ENCODE assay signal across 17 cellular contexts in the genomic region with DNA sequence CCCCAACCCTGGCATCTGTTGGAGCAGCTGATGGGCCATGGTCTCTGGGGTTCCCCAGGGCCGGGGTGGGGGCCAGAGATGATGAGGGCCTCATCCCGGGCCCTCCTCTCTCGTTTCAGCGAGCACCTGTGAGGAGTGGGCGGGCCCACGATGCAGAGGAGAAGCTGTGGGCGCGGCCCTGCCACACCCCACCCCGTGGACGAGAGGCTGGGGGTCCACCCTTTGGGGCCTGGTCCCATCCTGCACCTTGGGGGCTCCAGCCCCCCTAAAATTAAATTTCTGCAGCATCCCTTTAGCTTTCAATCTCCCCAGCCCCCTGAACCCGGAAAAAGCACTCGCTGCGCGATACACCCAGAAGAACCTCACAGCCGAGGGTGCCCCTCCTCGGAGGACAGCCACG. TPM values are rescaled to one million over a fixed set of nuclear protein-coding genes. Genes with fewer than 3 reads are reported as not detected.
DNase-seq lines count a peak whose midpoint lies in the region; ATAC-seq and TF ChIP-seq lines count a peak whose summit lies in the region.
"Had no signal": no experiment of that assay in that cellular context is flagged by ENCODE, and none has a peak within 500 bp of the region (broad histone marks: within the 10 kb centered on the region; RNA-seq: fewer than 3 reads in every experiment).

No MANE protein-coding gene starts in this region.

- peaks cover 32% of the 10 kb centered on the region for H3K27me3 Mint-ChIP-seq in H9 (ENCODE audit: low read depth)

- no peak for TF ChIP-seq EP300 in esophagus muscularis mucosa (IDR thresholded peaks at IDR 0.05)

- H2BK5ac ChIP-seq in H9 (ENCODE audit: insufficient read length, low read length), result no peak overlapping the region

- H3K79me2 ChIP-seq in H9 (ENCODE audit: insufficient read depth, low read length) (no peaks in the 10 kb centered on the region), Karpas-422 (ENCODE audit: low read length) (peaks cover 2% of the 10 kb centered on the region; the same call in 1 of the 2 replicates), osteoblast (ENCODE audit: insufficient read depth, low read length) (peaks cover 2% of the 10 kb centered on the region)

- no peak overlapping the region for H2BK15ac ChIP-seq in H9 (ENCODE audit: low read depth, low read length)

- H3K27ac Mint-ChIP-seq in H9, result no peak overlapping the region

- H3K4me2 ChIP-seq in H9 (ENCODE audit: insufficient read depth, insufficient read length, low read length) (peak overlapping the region; percentile 19), Karpas-422 (ENCODE audit: low read depth, low read length, poor library complexity, severe bottlenecking) (no peak overlapping the region), osteoblast (ENCODE audit: insufficient read depth, low read length) (no peak overlapping the region)
- H3K4me2 ChIP-seq: BLaER1 had no signal

- H3K9ac ChIP-seq in H9 (ENCODE audit: extremely low read depth, insufficient read length, low read length) (no peak overlapping the region), Karpas-422 (ENCODE audit: low read length) (no peak overlapping the region)
- H3K9ac ChIP-seq: BLaER1 had no signal

- no peak overlapping the region for H3T11ph ChIP-seq in H9 (ENCODE audit: low read length)

- no peak overlapping the region for H2BK20ac ChIP-seq in H9 (ENCODE audit: low read depth, low read length, poor library complexity, severe bottlenecking)

- H4K5ac ChIP-seq in H9 (ENCODE audit: insufficient read length, low read depth, low read length), result no peak overlapping the region

- peaks cover 13% of the 10 kb centered on the region for H3K23me2 ChIP-seq in H9 (ENCODE audit: insufficient read length, low read depth, low read length, poor library complexity, severe bottlenecking)

- H3K79me1 ChIP-seq in H9 (ENCODE audit: insufficient read depth, low read depth, low read length, poor library complexity, severe bottlenecking), result no peaks in the 10 kb centered on the region

- H3K27me3 ChIP-seq in H9 (ENCODE audit: insufficient read depth, low read length), result no peaks in the 10 kb centered on the region; the same call in 1 of the 2 replicates
- no peaks in the 10 kb centered on the region for H3K27me3 ChIP-seq in Karpas-422 (ENCODE audit: low read length)
- H3K27me3 ChIP-seq in esophagus muscularis mucosa, result no peaks in the 10 kb centered on the region
- no peaks in the 10 kb centered on the region for H3K27me3 ChIP-seq in osteoblast (ENCODE audit: insufficient read depth, low read length)

- ATAC-seq in HG02970 (IDR thresholded peaks at IDR 0.05; ENCODE audit: low FRiP score, unreplicated experiment) (no peak), GM19463 (IDR thresholded peaks at IDR 0.05; ENCODE audit: unreplicated experiment) (no peak)

- peaks cover 8 to 10% (median 9%) of the 10 kb centered on the region in 3 experiments for H3K36me3 Mint-ChIP-seq in H9 (ENCODE audit: insufficient read depth in 1 of 3, low read depth in 3 of 3)

- no peak overlapping the region for H4K91ac ChIP-seq in H9 (ENCODE audit: insufficient read length, low read depth, low read length)

- DNase-seq in H9 (no peak), Karpas-422 (peak; percentile 27), esophagus muscularis mucosa (ENCODE audit: extremely low spot score) (no peak), osteoblast (ENCODE audit: insufficient read length, low spot score, missing footprints) (peak; percentile 73), medulla oblongata (ENCODE audit: extremely low spot score) (no peak)
- no peak for DNase-seq in activated effector memory CD4-positive, alpha-beta T cell treated with Interleukin-2 at 50 U/mL for 16 hours
- DNase-seq: KBM-7, NCI-H1092, NCI-H1694 treated with DMSO at 0.1 percent for 48 hours, NCI-H446 treated with DMSO at 0.1 percent for 48 hours, NCI-H748 treated with DMSO at 0.1 percent for 48 hours, SHP77, T-helper 2 cell had no signal

- no peak overlapping the region for H3K4me3 ChIP-seq in Karpas-422 (ENCODE audit: low read length)
- no peak overlapping the region for H3K4me3 ChIP-seq in esophagus muscularis mucosa
- H3K4me3 ChIP-seq in osteoblast (ENCODE audit: insufficient read depth, low read length), result no peak overlapping the region
- H3K4me3 ChIP-seq: BLaER1 had no signal

- H3K9me3 ChIP-seq in H9 (ENCODE audit: control insufficient read depth, low read depth, low read length) (no peaks in the 10 kb centered on the region), Karpas-422 (ENCODE audit: low read length) (no peaks in the 10 kb centered on the region), esophagus muscularis mucosa (no peaks in the 10 kb centered on the region), osteoblast (ENCODE audit: low read depth, low read length) (no peaks in the 10 kb centered on the region)
- H3K9me3 ChIP-seq: BLaER1 had no signal

- H3K56ac ChIP-seq in H9 (ENCODE audit: insufficient read length, low read depth, low read length), result no peak overlapping the region

- H3K36me3 ChIP-seq in Karpas-422 (ENCODE audit: insufficient read depth, low read length) (peaks cover 10% of the 10 kb centered on the region; the same call in 1 of the 2 replicates), esophagus muscularis mucosa (peaks cover 5 to 14% (median 12%) of the 10 kb centered on the region in 4 donors), osteoblast (ENCODE audit: insufficient read depth, low read length) (peaks cover 11% of the 10 kb centered on the region)

- H4K20me1 ChIP-seq in H9 (ENCODE audit: control insufficient read depth, insufficient read depth, insufficient read length) (no peaks in the 10 kb centered on the region), Karpas-422 (ENCODE audit: insufficient read depth, low read depth, low read length) (peaks cover 7% of the 10 kb centered on the region; the same call in 1 of the 2 replicates), osteoblast (ENCODE audit: insufficient read depth, low read length) (no peaks in the 10 kb centered on the region)

- WGBS in H9 (ENCODE audit: extremely low coverage, insufficient read length, low lambda C conversion rate), result no CpG with 5 or more reads among the region's 17 CpGs
- WGBS in esophagus muscularis mucosa, result 78% methylated on average over 6 of the region's 17 CpGs

- no peak overlapping the region for H2AK5ac ChIP-seq in H9 (ENCODE audit: insufficient read length, low read length)

- H3K18ac ChIP-seq in H9 (ENCODE audit: insufficient read length, low read depth, low read length), result no peak overlapping the region

- H3K4ac ChIP-seq in H9 (ENCODE audit: low read depth, low read length), result no peak overlapping the region

- no peaks in the 10 kb centered on the region; a peak in 1 of 5 replicates for H3K9me3 Mint-ChIP-seq in H9

- H3K14ac ChIP-seq in H9 (ENCODE audit: insufficient read depth, low read length), result no peak overlapping the region

- TF ChIP-seq CTCF in H9 (conservative IDR thresholded peaks at IDR 0.05) (no peak), esophagus muscularis mucosa (IDR thresholded peaks at IDR 0.05) (no peak), osteoblast (IDR thresholded peaks at IDR 0.05; ENCODE audit: extremely low read depth, low read depth, low read length) (no peak)

- no peak overlapping the region for H2AFZ ChIP-seq in H9 (ENCODE audit: low read length)
- no peak overlapping the region for H2AFZ ChIP-seq in Karpas-422 (ENCODE audit: low read length)
- no peak overlapping the region for H2AFZ ChIP-seq in osteoblast (ENCODE audit: low read length)

- intact Hi-C loops in esophagus muscularis mucosa (cut with DNase I), result loop anchor here (5.0 kb wide), 1 partner anchor 39 kb away; no protein-coding TSS in a partner anchor

- peak overlapping the region in 1 of 2 experiments; percentile 74; a peak in 1 of 5 replicates for H3K4me3 Mint-ChIP-seq in H9

- H3K23ac ChIP-seq in H9 (ENCODE audit: insufficient read length, low read depth, low read length), result no peak overlapping the region

- no peak overlapping the region for H2BK120ac ChIP-seq in H9 (ENCODE audit: low read depth, low read length, poor library complexity, severe bottlenecking)

- TF ChIP-seq POLR2A in esophagus muscularis mucosa (IDR thresholded peaks at IDR 0.05; ENCODE audit: low read depth), result no peak

- H3K4me1 ChIP-seq in H9 (ENCODE audit: insufficient read depth, low read length), result no peaks in the 10 kb centered on the region
- H3K4me1 ChIP-seq in Karpas-422 (ENCODE audit: low read length), result peaks cover 2% of the 10 kb centered on the region; the same call in 1 of the 2 replicates
- H3K4me1 ChIP-seq in esophagus muscularis mucosa, result peaks cover 20 to 68% (median 54%) of the 10 kb centered on the region in 4 donors
- peaks cover 19% of the 10 kb centered on the region for H3K4me1 ChIP-seq in osteoblast (ENCODE audit: insufficient read depth, low read length)

- H4K8ac ChIP-seq in H9 (replicated peaks; ENCODE audit: insufficient read length, low read depth, low read length), result no peak overlapping the region

- no peaks in the 10 kb centered on the region for H3K9me2 ChIP-seq in Karpas-422 (replicated peaks; ENCODE audit: insufficient read depth, low read length)

- no peak overlapping the region for H2BK12ac ChIP-seq in H9 (ENCODE audit: insufficient read length, low read depth, low read length)

- H3K4me1 Mint-ChIP-seq in H9, result peaks cover 9 to 18% of the 10 kb centered on the region in 2 experiments

- H3K27ac ChIP-seq in H9 (ENCODE audit: insufficient read length, low read depth, low read length) (no peak overlapping the region), Karpas-422 (ENCODE audit: low read length) (no peak overlapping the region), esophagus muscularis mucosa (replicated peaks in 1 of 4) (peak overlapping the region in 3 of 4 donors; percentile 5 to 85 (median 80)), osteoblast (ENCODE audit: low read depth, low read length) (no peak overlapping the region)
- H3K27ac ChIP-seq: BLaER1 had no signal

RNA-seq across cellular contexts. Expression of a gene that starts 5.6 kb away (rescaled TPM):
- total RNA-seq in H9 (2021), result 58.1 and 58.9 TPM in 2 replicates
- total RNA-seq in Karpas-422 (2014; rRNA removed; shearing (Covaris generic); ENCODE audit: low replicate concordance), result 53.7 and 127 TPM in 2 replicates
- 100 to 1,000 TPM; 136 to 202 (median 161) TPM for total RNA-seq in esophagus muscularis mucosa
- total RNA-seq in osteoblast, result 57.2 and 65.9 TPM in 2 replicates

RNA-seq across cellular contexts. Expression of a gene that starts 6.9 kb away (rescaled TPM):
- total RNA-seq in H9 (2021) (1.6 and 1.9 TPM in 2 replicates), esophagus muscularis mucosa (10 to 100 TPM in 1 of 4 donors, 1 to 10 TPM in 3; 4.1 to 17.5 (median 4.9) TPM), osteoblast (under 0.01 TPM in 1 of 2 replicates, not detected in the other)
- total RNA-seq in Karpas-422 (2014; rRNA removed; shearing (Covaris generic); ENCODE audit: low replicate concordance), result not detected in 2 replicates
- total RNA-seq: M059J had no signal

RNA-seq across cellular contexts. Expression of a gene that starts 21.0 kb away (rescaled TPM):
- total RNA-seq in H9 (2021), result 51.5 and 58.8 TPM in 2 replicates
- 34.5 and 102 TPM in 2 replicates for total RNA-seq in Karpas-422 (2014; rRNA removed; shearing (Covaris generic); ENCODE audit: low replicate concordance)
- 10 to 100 TPM; 28.2 to 87.0 (median 62.4) TPM for total RNA-seq in esophagus muscularis mucosa
- 92.5 and 104 TPM in 2 replicates for total RNA-seq in osteoblast

RNA-seq across cellular contexts. Expression of a gene that starts 28.3 kb away (rescaled TPM):
- total RNA-seq in H9 (2021) (0.63 and 0.64 TPM in 2 replicates), esophagus muscularis mucosa (10 to 100 TPM in 1 of 4 donors, 1 to 10 TPM in 3; 4.8 to 17.2 (median 7.7) TPM), osteoblast (1.4 and 1.5 TPM in 2 replicates)
- 0.15 and 0.22 TPM in 2 replicates for total RNA-seq in Karpas-422 (2014; rRNA removed; shearing (Covaris generic); ENCODE audit: low replicate concordance)

RNA-seq across cellular contexts. Expression of a gene that starts 39.4 kb away (rescaled TPM):
- total RNA-seq in H9 (2021), result 1.2 and 1.3 TPM in 2 replicates
- 0.29 TPM in 1 of 2 replicates, not detected in the other for total RNA-seq in Karpas-422 (2014; rRNA removed; shearing (Covaris generic); ENCODE audit: low replicate concordance)
- total RNA-seq in esophagus muscularis mucosa, result not detected
- total RNA-seq in osteoblast, result not detected in 2 replicates
- total RNA-seq: M059J had no signal

Comparison
In these comparisons a context has a peak if more than half of its experiments do, and no peak if none do; other contexts are left out.
1. DNase-seq: peak in Karpas-422 (single experiment) and osteoblast (single experiment); none in H9 (single experiment), esophagus muscularis mucosa (single experiment), activated effector memory CD4-positive, alpha-beta T cell treated with Interleukin-2 at 50 U/mL for 16 hours (single experiment) and medulla oblongata (single experiment).
2. H3K27ac ChIP-seq: peak in esophagus muscularis mucosa (3 of 4); none in H9 (single experiment), Karpas-422 (single experiment) and osteoblast (single experiment).